In the genomic region with DNA sequence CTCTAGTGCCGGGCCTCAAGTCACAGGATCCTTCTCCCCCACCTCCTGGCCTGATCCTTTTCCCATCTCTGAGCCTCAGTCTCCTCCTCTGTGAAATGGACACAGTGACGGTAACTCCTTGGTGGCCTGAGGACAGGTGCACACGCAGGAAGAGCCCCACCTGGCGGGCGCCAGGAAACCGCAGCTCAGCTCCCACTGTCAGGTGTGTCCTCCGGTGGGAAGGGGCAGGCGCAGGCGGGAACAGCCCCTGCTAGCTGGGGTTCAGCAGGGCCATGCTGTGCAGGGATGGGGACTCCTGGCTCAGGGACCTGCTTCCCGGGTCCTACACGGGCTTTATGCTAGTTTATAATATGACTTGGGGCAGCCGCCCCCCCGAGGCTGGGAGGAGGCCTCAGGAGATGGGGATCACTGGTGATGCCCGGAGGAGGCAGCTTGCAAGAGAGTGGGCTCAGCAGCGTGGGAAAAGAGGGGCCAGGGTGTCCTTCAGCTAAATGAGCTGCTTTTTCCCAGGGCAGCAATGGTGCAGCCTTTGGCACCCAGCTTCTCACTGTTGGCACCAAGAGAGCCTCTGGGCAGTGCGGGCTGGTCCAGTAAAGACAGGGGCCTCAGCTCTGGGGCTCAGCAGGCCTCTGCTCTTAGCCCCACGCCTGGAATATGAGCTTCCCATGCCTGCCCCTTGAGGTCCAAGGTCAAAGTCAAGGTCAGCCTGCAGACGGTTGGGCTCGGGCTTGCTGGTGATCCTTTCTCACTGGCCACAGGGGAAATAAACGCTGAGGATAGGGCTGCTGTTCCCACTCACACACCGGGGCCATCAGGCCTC, we compare ENCODE assay signal across 1 cellular context.
TF ChIP-seq lines count a peak whose summit lies in the region.

No MANE protein-coding gene starts in this region.

TF ChIP-seq in WTC11, 78 proteins besides CTCF, POLR2A, EP300 and RAD21 (continued from another document):
- TF ChIP-seq, protein P1, sequence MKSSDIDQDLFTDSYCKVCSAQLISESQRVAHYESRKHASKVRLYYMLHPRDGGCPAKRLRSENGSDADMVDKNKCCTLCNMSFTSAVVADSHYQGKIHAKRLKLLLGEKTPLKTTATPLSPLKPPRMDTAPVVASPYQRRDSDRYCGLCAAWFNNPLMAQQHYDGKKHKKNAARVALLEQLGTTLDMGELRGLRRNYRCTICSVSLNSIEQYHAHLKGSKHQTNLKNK (CRISPR knock-in tag; IDR thresholded peaks at IDR 0.05) = no peak
- no peak for TF ChIP-seq FOXJ3 (CRISPR knock-in tag; IDR thresholded peaks at IDR 0.05; ENCODE audit: borderline replicate concordance)
- no peak for TF ChIP-seq TCF7 (CRISPR knock-in tag; IDR thresholded peaks at IDR 0.05; ENCODE audit: low read depth)
TF ChIP-seq in WTC11: peak in this region for 2.
